Comparison of ENCODE assay signal across 1 cellular context in the genomic region with DNA sequence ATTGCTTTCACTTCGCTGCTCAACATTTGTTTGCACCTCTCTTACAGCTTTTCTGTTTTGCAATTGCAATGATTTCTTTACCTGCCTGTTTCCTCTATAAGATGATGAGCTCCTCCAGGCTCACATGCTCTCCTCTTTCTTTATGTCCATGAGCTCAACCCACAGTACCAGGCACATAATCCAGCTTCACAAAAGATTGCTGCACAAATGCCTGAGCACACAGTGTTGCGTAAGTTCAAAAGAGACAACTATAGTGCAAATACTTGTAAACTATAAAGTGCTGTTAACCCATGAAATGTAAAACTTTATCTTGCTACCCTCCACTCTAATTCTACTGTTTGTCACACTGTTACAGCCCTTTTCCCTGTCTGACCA.
A peak's percentile ranks its signal among the peaks of the same experiment; 100 is the strongest.
TF ChIP-seq lines count a peak whose summit lies in the region.

No MANE protein-coding gene starts in this region.

TF ChIP-seq in HepG2, 621 proteins besides CTCF, POLR2A, EP300 and RAD21 (continued from another document and continues in another):
- TF ChIP-seq ZNF782 (CRISPR knock-in tag; IDR thresholded peaks at IDR 0.05; ENCODE audit: borderline replicate concordance) (no peak), TAF1 (CRISPR knock-in tag; IDR thresholded peaks at IDR 0.05) (no peak), JUND (CRISPR knock-in tag; IDR thresholded peaks at IDR 0.05) (no peak), ZNF777 (CRISPR knock-in tag; IDR thresholded peaks at IDR 0.05) (no peak), TEAD3 (CRISPR knock-in tag; optimal IDR thresholded peaks at IDR 0.05; ENCODE audit: borderline replicate concordance) (peak; percentile 23), TCF7 (IDR thresholded peaks at IDR 0.05; ENCODE audit: low read depth) (0 out of 2 replicates have a peak, but pooled peaks have one; percentile 14), RERE (CRISPR knock-in tag; IDR thresholded peaks at IDR 0.05; ENCODE audit: low read depth) (no peak), ZFP1 (CRISPR knock-in tag; IDR thresholded peaks at IDR 0.05) (0 out of 2 replicates have a peak, but pooled peaks have one; percentile 39), CHD4 (IDR thresholded peaks at IDR 0.05; ENCODE audit: borderline replicate concordance, low read length) (no peak), PITX1 (CRISPR knock-in tag; IDR thresholded peaks at IDR 0.05) (peak; percentile 11; the same call in 1 of the 2 replicates), ZNF296 (CRISPR knock-in tag; conservative IDR thresholded peaks at IDR 0.05) (no peak), ARNT (IDR thresholded peaks at IDR 0.05) (no peak), ZMYM3 (CRISPR knock-in tag; IDR thresholded peaks at IDR 0.05) (no peak), ZFP62 (CRISPR knock-in tag; IDR thresholded peaks at IDR 0.05) (no peak), ZNF550 (CRISPR knock-in tag; IDR thresholded peaks at IDR 0.05; ENCODE audit: borderline replicate concordance) (no peak), POLR2G (IDR thresholded peaks at IDR 0.05; ENCODE audit: low read depth, low read length) (no peak), ZNF34 (CRISPR knock-in tag; IDR thresholded peaks at IDR 0.05; ENCODE audit: borderline replicate concordance) (no peak), ZNF556 (CRISPR knock-in tag; IDR thresholded peaks at IDR 0.05; ENCODE audit: borderline replicate concordance) (no peak), MEIS1 (CRISPR knock-in tag; IDR thresholded peaks at IDR 0.05; ENCODE audit: borderline replicate concordance) (no peak), HNRNPLL (IDR thresholded peaks at IDR 0.05; ENCODE audit: low read depth, low read length, poor library complexity, severe bottlenecking) (no peak), TFDP1 (CRISPR knock-in tag; IDR thresholded peaks at IDR 0.05; ENCODE audit: borderline replicate concordance) (peak; percentile 6; the same call in 1 of the 2 replicates), ZBED4 (CRISPR knock-in tag; IDR thresholded peaks at IDR 0.05; ENCODE audit: borderline replicate concordance) (no peak), HNF4A (CRISPR knock-in tag; IDR thresholded peaks at IDR 0.05) (no peak), NBN (conservative IDR thresholded peaks at IDR 0.05) (no peak), ZFAT (CRISPR knock-in tag; conservative IDR thresholded peaks at IDR 0.05) (no peak), SCMH1 (CRISPR knock-in tag; IDR thresholded peaks at IDR 0.05; ENCODE audit: borderline replicate concordance) (no peak), NFYC (CRISPR knock-in tag; IDR thresholded peaks at IDR 0.05) (no peak), FOSL1 (CRISPR knock-in tag; IDR thresholded peaks at IDR 0.05; ENCODE audit: borderline replicate concordance) (no peak), SUZ12 (IDR thresholded peaks at IDR 0.05; ENCODE audit: low read depth, low read length) (no peak), ZNF382 (CRISPR knock-in tag; IDR thresholded peaks at IDR 0.05; ENCODE audit: borderline replicate concordance) (no peak), ZNF430 (CRISPR knock-in tag; IDR thresholded peaks at IDR 0.05) (no peak), NFIB (CRISPR knock-in tag; IDR thresholded peaks at IDR 0.05; ENCODE audit: borderline replicate concordance) (no peak), ZNF138 (CRISPR knock-in tag; IDR thresholded peaks at IDR 0.05; ENCODE audit: low read depth) (no peak)
- TF ChIP-seq, protein P1, sequence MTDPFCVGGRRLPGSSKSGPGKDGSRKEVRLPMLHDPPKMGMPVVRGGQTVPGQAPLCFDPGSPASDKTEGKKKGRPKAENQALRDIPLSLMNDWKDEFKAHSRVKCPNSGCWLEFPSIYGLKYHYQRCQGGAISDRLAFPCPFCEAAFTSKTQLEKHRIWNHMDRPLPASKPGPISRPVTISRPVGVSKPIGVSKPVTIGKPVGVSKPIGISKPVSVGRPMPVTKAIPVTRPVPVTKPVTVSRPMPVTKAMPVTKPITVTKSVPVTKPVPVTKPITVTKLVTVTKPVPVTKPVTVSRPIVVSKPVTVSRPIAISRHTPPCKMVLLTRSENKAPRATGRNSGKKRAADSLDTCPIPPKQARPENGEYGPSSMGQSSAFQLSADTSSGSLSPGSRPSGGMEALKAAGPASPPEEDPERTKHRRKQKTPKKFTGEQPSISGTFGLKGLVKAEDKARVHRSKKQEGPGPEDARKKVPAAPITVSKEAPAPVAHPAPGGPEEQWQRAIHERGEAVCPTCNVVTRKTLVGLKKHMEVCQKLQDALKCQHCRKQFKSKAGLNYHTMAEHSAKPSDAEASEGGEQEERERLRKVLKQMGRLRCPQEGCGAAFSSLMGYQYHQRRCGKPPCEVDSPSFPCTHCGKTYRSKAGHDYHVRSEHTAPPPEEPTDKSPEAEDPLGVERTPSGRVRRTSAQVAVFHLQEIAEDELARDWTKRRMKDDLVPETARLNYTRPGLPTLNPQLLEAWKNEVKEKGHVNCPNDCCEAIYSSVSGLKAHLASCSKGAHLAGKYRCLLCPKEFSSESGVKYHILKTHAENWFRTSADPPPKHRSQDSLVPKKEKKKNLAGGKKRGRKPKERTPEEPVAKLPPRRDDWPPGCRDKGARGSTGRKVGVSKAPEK (CRISPR knock-in tag; IDR thresholded peaks at IDR 0.05; ENCODE audit: borderline replicate concordance) = no peak
- TF ChIP-seq, protein P2, sequence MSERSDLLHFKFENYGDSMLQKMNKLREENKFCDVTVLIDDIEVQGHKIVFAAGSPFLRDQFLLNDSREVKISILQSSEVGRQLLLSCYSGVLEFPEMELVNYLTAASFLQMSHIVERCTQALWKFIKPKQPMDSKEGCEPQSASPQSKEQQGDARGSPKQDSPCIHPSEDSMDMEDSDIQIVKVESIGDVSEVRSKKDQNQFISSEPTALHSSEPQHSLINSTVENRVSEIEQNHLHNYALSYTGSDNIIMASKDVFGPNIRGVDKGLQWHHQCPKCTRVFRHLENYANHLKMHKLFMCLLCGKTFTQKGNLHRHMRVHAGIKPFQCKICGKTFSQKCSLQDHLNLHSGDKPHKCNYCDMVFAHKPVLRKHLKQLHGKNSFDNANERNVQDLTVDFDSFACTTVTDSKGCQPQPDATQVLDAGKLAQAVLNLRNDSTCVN (CRISPR knock-in tag; IDR thresholded peaks at IDR 0.05; ENCODE audit: borderline replicate concordance) = no peak
- TF ChIP-seq, protein P3, sequence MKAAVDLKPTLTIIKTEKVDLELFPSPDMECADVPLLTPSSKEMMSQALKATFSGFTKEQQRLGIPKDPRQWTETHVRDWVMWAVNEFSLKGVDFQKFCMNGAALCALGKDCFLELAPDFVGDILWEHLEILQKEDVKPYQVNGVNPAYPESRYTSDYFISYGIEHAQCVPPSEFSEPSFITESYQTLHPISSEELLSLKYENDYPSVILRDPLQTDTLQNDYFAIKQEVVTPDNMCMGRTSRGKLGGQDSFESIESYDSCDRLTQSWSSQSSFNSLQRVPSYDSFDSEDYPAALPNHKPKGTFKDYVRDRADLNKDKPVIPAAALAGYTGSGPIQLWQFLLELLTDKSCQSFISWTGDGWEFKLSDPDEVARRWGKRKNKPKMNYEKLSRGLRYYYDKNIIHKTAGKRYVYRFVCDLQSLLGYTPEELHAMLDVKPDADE (CRISPR knock-in tag; IDR thresholded peaks at IDR 0.05) = no peak
- TF ChIP-seq, protein P4, sequence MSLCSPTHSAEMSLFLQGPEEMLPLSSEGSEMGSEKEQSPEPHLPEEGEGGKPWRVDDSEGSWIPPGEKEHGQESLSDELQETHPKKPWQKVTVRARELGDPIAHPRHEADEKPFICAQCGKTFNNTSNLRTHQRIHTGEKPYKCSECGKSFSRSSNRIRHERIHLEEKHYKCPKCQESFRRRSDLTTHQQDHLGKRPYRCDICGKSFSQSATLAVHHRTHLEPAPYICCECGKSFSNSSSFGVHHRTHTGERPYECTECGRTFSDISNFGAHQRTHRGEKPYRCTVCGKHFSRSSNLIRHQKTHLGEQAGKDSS (CRISPR knock-in tag; IDR thresholded peaks at IDR 0.05; ENCODE audit: borderline replicate concordance, low read depth) = no peak
- TF ChIP-seq, protein P5, sequence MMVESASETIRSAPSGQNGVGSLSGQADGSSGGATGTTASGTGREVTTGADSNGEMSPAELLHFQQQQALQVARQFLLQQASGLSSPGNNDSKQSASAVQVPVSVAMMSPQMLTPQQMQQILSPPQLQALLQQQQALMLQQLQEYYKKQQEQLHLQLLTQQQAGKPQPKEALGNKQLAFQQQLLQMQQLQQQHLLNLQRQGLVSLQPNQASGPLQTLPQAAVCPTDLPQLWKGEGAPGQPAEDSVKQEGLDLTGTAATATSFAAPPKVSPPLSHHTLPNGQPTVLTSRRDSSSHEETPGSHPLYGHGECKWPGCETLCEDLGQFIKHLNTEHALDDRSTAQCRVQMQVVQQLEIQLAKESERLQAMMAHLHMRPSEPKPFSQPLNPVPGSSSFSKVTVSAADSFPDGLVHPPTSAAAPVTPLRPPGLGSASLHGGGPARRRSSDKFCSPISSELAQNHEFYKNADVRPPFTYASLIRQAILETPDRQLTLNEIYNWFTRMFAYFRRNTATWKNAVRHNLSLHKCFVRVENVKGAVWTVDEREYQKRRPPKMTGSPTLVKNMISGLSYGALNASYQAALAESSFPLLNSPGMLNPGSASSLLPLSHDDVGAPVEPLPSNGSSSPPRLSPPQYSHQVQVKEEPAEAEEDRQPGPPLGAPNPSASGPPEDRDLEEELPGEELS (CRISPR knock-in tag; IDR thresholded peaks at IDR 0.05) = peak; percentile 66; the same call in 1 of the 2 replicates
